Comparison of ENCODE assay signal across 23 cellular contexts in genomic region chr1:180199018-180199417, GRCh38. TPM values are rescaled to one million over a fixed set of nuclear protein-coding genes. Genes with fewer than 3 reads are reported as not detected.
"Had no signal": no experiment of that assay in that cellular context is flagged by ENCODE, and none has a peak within 500 bp of the region (broad histone marks: within the 10 kb centered on the region; RNA-seq: fewer than 3 reads in every experiment).

No MANE protein-coding gene starts in this region.

- H3K9me3 ChIP-seq: esophagus muscularis mucosa, gastrocnemius medialis, pancreas, stomach, thoracic aorta, transverse colon had no signal

- H3K27ac ChIP-seq: epithelial cell of prostate, esophagus muscularis mucosa, gastrocnemius medialis, pancreas, stomach, thoracic aorta, transverse colon had no signal

- DNase-seq: effector memory CD8-positive, alpha-beta T cell; gastrocnemius medialis; islet precursor cell; mammary epithelial cell; natural killer cell; nucleus accumbens; pancreas; right cardiac atrium; small intestine; stimulated activated CD4-positive, alpha-beta T cell treated with anti-CD3 and anti-CD28 coated beads, Interleukin-12 subunit alpha, Interleukin-12 subunit beta, amount 100 ng/mL, for 4 hours; stimulated activated naive CD4-positive, alpha-beta T cell; stomach; substantia nigra; transverse colon had no signal

- H3K4me1 ChIP-seq: esophagus muscularis mucosa, gastrocnemius medialis, pancreas, stomach had no signal

- H3K4me3 ChIP-seq: esophagus muscularis mucosa, gastrocnemius medialis, pancreas, stomach, thoracic aorta, transverse colon had no signal

- H3K36me3 Mint-ChIP-seq: natural killer cell had no signal

- H3K27ac Mint-ChIP-seq: dendritic cell treated with granulocyte-macrophage colony-stimulating factor and Interleukin-4, amounts not matched to agents 40 ng/mL and 50 ng/mL, for 4 days; effector memory CD8-positive, alpha-beta T cell; mesothelial cell of epicardium; natural killer cell; progenitor cell of endocrine pancreas had no signal

- H3K27me3 ChIP-seq: esophagus muscularis mucosa, gastrocnemius medialis, pancreas, stomach, transverse colon had no signal

- H3K4me1 Mint-ChIP-seq: mesothelial cell of epicardium, neural crest cell had no signal

- H3K4me3 Mint-ChIP-seq: dendritic cell treated with granulocyte-macrophage colony-stimulating factor and Interleukin-4, amounts not matched to agents 40 ng/mL and 50 ng/mL, for 4 days; effector memory CD8-positive, alpha-beta T cell; mesothelial cell of epicardium; natural killer cell; neural crest cell had no signal

- H3K9me3 Mint-ChIP-seq: dendritic cell treated with granulocyte-macrophage colony-stimulating factor and Interleukin-4, amounts not matched to agents 40 ng/mL and 50 ng/mL, for 4 days; effector memory CD8-positive, alpha-beta T cell; mesothelial cell of epicardium; natural killer cell; neural crest cell had no signal

- H3K27me3 Mint-ChIP-seq: dendritic cell treated with granulocyte-macrophage colony-stimulating factor and Interleukin-4, amounts not matched to agents 40 ng/mL and 50 ng/mL, for 4 days; effector memory CD8-positive, alpha-beta T cell; progenitor cell of endocrine pancreas had no signal

- ATAC-seq: effector memory CD8-positive, alpha-beta T cell; gastrocnemius medialis; left lobe of liver; natural killer cell; pancreas had no signal

RNA-seq across cellular contexts. Expression of gene LHX4, which starts 31.0 kb away (rescaled TPM):
- total RNA-seq: esophagus muscularis mucosa, gastrocnemius medialis, mammary epithelial cell, right cardiac atrium, thoracic aorta, ureter had no signal
- polyA plus RNA-seq: mammary epithelial cell had no signal
